18 cellular contexts compared by ENCODE assay signal in genomic region chr4:140834866-140835495, GRCh38.
"Had no signal": no experiment of that assay in that cellular context is flagged by ENCODE, and none has a peak within 500 bp of the region (broad histone marks: within the 10 kb centered on the region; RNA-seq: fewer than 3 reads in every experiment).

No MANE protein-coding gene starts in this region.

- H3K36me3 ChIP-seq: pancreas, tibial nerve had no signal

- H3K27me3 ChIP-seq: pancreas, tibial nerve had no signal

- H3K9me3 Mint-ChIP-seq: activated CD4-positive, alpha-beta T cell treated with anti-CD3 and anti-CD28 coated beads, Interleukin-2, amount 10 ng/mL, durations not matched to agents 24 days and 14 days; WTC11 had no signal

- H3K27ac Mint-ChIP-seq: activated CD4-positive, alpha-beta T cell treated with anti-CD3 and anti-CD28 coated beads, Interleukin-2, amount 10 ng/mL, durations not matched to agents 24 days and 14 days; activated CD8-positive, alpha-beta T cell treated with anti-CD3 and anti-CD28 coated beads, Interleukin-2, amount 10 ng/mL, durations not matched to agents 7 days and 5 days; activated naive CD8-positive, alpha-beta T cell; immature natural killer cell; WTC11 had no signal

- H3K4me3 Mint-ChIP-seq: activated CD4-positive, alpha-beta T cell treated with anti-CD3 and anti-CD28 coated beads, Interleukin-2, amount 10 ng/mL, durations not matched to agents 24 days and 14 days; activated CD8-positive, alpha-beta T cell treated with anti-CD3 and anti-CD28 coated beads, Interleukin-2, amount 10 ng/mL, durations not matched to agents 7 days and 5 days; activated naive CD8-positive, alpha-beta T cell; immature natural killer cell; WTC11 had no signal

- H3K36me3 Mint-ChIP-seq: activated naive CD8-positive, alpha-beta T cell; brain; immature natural killer cell; WTC11 had no signal

- ATAC-seq: activated CD8-positive, alpha-beta T cell treated with anti-CD3 and anti-CD28 coated beads, Interleukin-2, amount 10 ng/mL, durations not matched to agents 7 days and 5 days; WTC11 had no signal

- H3K9me3 ChIP-seq: pancreas, tibial nerve had no signal

- DNase-seq: activated CD4-positive, alpha-beta T cell treated with anti-CD3 and anti-CD28 coated beads, Interleukin-2, amount 10 ng/mL, durations not matched to agents 24 days and 14 days; activated CD8-positive, alpha-beta memory T cell treated with anti-CD3 and anti-CD28 coated beads, Interleukin-2, amount 50 U/mL, for 4 hours; activated CD8-positive, alpha-beta T cell treated with anti-CD3 and anti-CD28 coated beads, Interleukin-2, amount 10 ng/mL, durations not matched to agents 7 days and 5 days; activated gamma-delta T cell treated with Interleukin-2 at 50 U/mL for 16 hours; activated T-cell treated with anti-CD3 and anti-CD28 coated beads, Interleukin-2, amount 50 U/mL, for 48 hours; central memory CD4-positive, alpha-beta T cell; foreskin melanocyte; immature natural killer cell; pancreas; stimulated activated CD4-positive, alpha-beta T cell treated with anti-CD3 and anti-CD28 coated beads, Interleukin-15, amount 100 ng/mL, for 24 hours; stimulated activated CD4-positive, alpha-beta T cell treated with anti-CD3 and anti-CD28 coated beads, Interleukin-4, amount 100 ng/mL, for 1 hour; stimulated activated naive CD4-positive, alpha-beta T cell treated with Interleukin-2 at 50 U/mL for 16 hours; T-helper 2 cell had no signal

- H3K27ac ChIP-seq: coronary artery, pancreas, tibial nerve had no signal

- H3K4me3 ChIP-seq: coronary artery, pancreas, tibial nerve had no signal

- H3K4me1 Mint-ChIP-seq: activated CD4-positive, alpha-beta T cell treated with anti-CD3 and anti-CD28 coated beads, Interleukin-2, amount 10 ng/mL, durations not matched to agents 24 days and 14 days; immature natural killer cell; WTC11 had no signal
